8 cellular contexts compared by ENCODE assay signal in the genomic region with DNA sequence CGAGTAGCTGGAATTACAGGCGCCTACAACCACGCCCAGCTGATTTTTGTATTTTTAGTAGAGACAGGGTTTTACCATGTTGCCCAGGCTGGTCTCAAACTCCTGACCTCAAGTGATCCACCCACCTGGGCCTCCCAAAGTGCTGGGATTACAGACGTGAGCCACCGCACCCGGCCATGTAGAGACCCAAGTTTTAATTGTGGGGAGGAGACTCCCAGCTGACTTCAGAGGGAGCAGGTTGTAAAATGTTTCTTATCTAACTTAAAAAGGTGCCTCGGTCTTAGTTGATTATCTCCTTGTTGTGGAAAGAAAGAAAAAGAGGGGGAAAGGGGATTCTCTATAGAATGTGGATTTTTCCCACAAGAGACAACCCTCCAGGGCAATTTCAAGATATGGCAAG. TPM values are rescaled to one million over a fixed set of nuclear protein-coding genes. Genes with fewer than 3 reads are reported as not detected.
A peak's percentile ranks its signal among the peaks of the same experiment; 100 is the strongest.
DNase-seq lines count a peak whose midpoint lies in the region; ATAC-seq and TF ChIP-seq lines count a peak whose summit lies in the region.
"Not testable (repeated sequence)": the region's sequence is repeated elsewhere in the genome, so short reads cannot be mapped to it uniquely, and the experiment has no call there.

No MANE protein-coding gene starts in this region.

- H4K20me1 ChIP-seq in OCI-LY7 (ENCODE audit: insufficient read depth, low read length) = not testable (repeated sequence)

- not testable (repeated sequence) for H3K4me3 ChIP-seq in CD4-positive, CD25-positive, alpha-beta regulatory T cell (ENCODE audit: low read depth, low read length); OCI-LY7 (ENCODE audit: low read depth, low read length, poor library complexity, severe bottlenecking); esophagus muscularis mucosa
- H3K4me3 ChIP-seq in adipocyte (ENCODE audit: low read length) (peak overlapping the region; percentile 96), psoas muscle (peak overlapping the region; percentile 80), tibial artery (peak overlapping the region; percentile 72 to 81)

- CTCF ChIA-PET in OCI-LY7 (lab: Charles Lee; ENCODE audit: unreplicated experiment) = not testable (repeated sequence)
- CTCF ChIA-PET in activated CD8-positive, alpha-beta T cell treated with anti-CD3 and anti-CD28 coated beads for 36 hours (lab: Charles Lee) = interaction anchor here (1.2 to 1.9 kb wide), 5 partner anchors 10 to 46 kb away, joined by 3 to 6 read pairs (median 5); no protein-coding TSS in a partner anchor

- H3K36me3 Mint-ChIP-seq in CD4-positive, CD25-positive, alpha-beta regulatory T cell = peaks cover 11% of the 10 kb centered on the region
- peaks cover 17% of the 10 kb centered on the region for H3K36me3 Mint-ChIP-seq in activated CD8-positive, alpha-beta T cell treated with anti-CD3 and anti-CD28 coated beads for 36 hours (ENCODE audit: low read depth)
- not testable (repeated sequence) for H3K36me3 Mint-ChIP-seq in memory B cell

- H3K9ac ChIP-seq in adipocyte (ENCODE audit: low read length) = peak overlapping the region; percentile 89

- not testable (repeated sequence) for H3K9me3 Mint-ChIP-seq in CD4-positive, CD25-positive, alpha-beta regulatory T cell; activated CD8-positive, alpha-beta T cell treated with anti-CD3 and anti-CD28 coated beads for 36 hours; memory B cell

- peaks cover 16 to 43% (median 22%) of the 10 kb centered on the region in 4 donors for H3K4me1 Mint-ChIP-seq in CD4-positive, CD25-positive, alpha-beta regulatory T cell
- peaks cover 27% of the 10 kb centered on the region for H3K4me1 Mint-ChIP-seq in activated CD8-positive, alpha-beta T cell treated with anti-CD3 and anti-CD28 coated beads for 36 hours (ENCODE audit: low read depth)
- not testable (repeated sequence) for H3K4me1 Mint-ChIP-seq in memory B cell

- not testable (repeated sequence) for H3K9me3 ChIP-seq in CD4-positive, CD25-positive, alpha-beta regulatory T cell (ENCODE audit: control insufficient read depth in 2 of 2, low read length in 2 of 2); OCI-LY7 (ENCODE audit: low read length); adipocyte (ENCODE audit: control insufficient read depth, low read length); esophagus muscularis mucosa; psoas muscle; tibial artery

- peak overlapping the region; percentile 72 for H3K4me2 ChIP-seq in OCI-LY7 (ENCODE audit: low read length)

- POLR2A ChIA-PET in OCI-LY7 (lab: Charles Lee) = interaction anchor here (1.1 kb wide), 1 partner anchor 10 kb away, joined by 4 read pairs; no protein-coding TSS in a partner anchor
- POLR2A ChIA-PET in activated CD8-positive, alpha-beta T cell treated with anti-CD3 and anti-CD28 coated beads for 36 hours (lab: Charles Lee) = interaction anchor here (1.1 kb wide), 1 partner anchor 1128 kb away, joined by 3 read pairs; no protein-coding TSS in a partner anchor

- not testable (repeated sequence) for BruUV-seq in OCI-LY7 (replicated peaks; lab: Mats Ljungman, UMichigan)

- not testable (repeated sequence) for H3K27ac ChIP-seq in CD4-positive, CD25-positive, alpha-beta regulatory T cell (ENCODE audit: insufficient read depth, low read length, poor library complexity, severe bottlenecking); OCI-LY7 (ENCODE audit: low read depth, low read length, poor library complexity, severe bottlenecking)
- H3K27ac ChIP-seq in esophagus muscularis mucosa (replicated peaks in 1 of 4) (peak overlapping the region; percentile 89 to 94 (median 92)), psoas muscle (peak overlapping the region; percentile 77), tibial artery (peak overlapping the region; percentile 92 to 94)

- H3K4me1 ChIP-seq in CD4-positive, CD25-positive, alpha-beta regulatory T cell (ENCODE audit: control insufficient read depth, insufficient read depth, low read length, poor library complexity, severe bottlenecking) = peaks cover 11% of the 10 kb centered on the region
- peaks cover 15% of the 10 kb centered on the region for H3K4me1 ChIP-seq in OCI-LY7 (ENCODE audit: insufficient read depth, low read length, poor library complexity, severe bottlenecking)
- peaks cover 55% of the 10 kb centered on the region for H3K4me1 ChIP-seq in adipocyte (ENCODE audit: control insufficient read depth, insufficient read depth, low read length)
- H3K4me1 ChIP-seq in esophagus muscularis mucosa = peaks cover 40 to 69% (median 66%) of the 10 kb centered on the region in 4 donors
- peaks cover 32% of the 10 kb centered on the region for H3K4me1 ChIP-seq in psoas muscle
- H3K4me1 ChIP-seq in tibial artery = peaks cover 0 to 67% (median 50%) of the 10 kb centered on the region in 4 donors

- not testable (repeated sequence) for H3K36me3 ChIP-seq in CD4-positive, CD25-positive, alpha-beta regulatory T cell (ENCODE audit: control insufficient read depth, insufficient read depth, low read length); adipocyte (ENCODE audit: control insufficient read depth, insufficient read depth, low read length, severe bottlenecking); esophagus muscularis mucosa; psoas muscle (ENCODE audit: insufficient read depth in 1 of 2, low read depth in 1 of 2); tibial artery
- H3K36me3 ChIP-seq in OCI-LY7 (ENCODE audit: insufficient read depth, low read length) = peaks cover 19% of the 10 kb centered on the region

- not testable (repeated sequence) for TF ChIP-seq CTCF in OCI-LY7 (conservative IDR thresholded peaks at IDR 0.05; ENCODE audit: low read length); activated CD8-positive, alpha-beta T cell treated with anti-CD3 and anti-CD28 coated beads for 36 hours (IDR thresholded peaks at IDR 0.05); esophagus muscularis mucosa (IDR thresholded peaks at IDR 0.05); psoas muscle (IDR thresholded peaks at IDR 0.05); tibial artery (IDR thresholded peaks at IDR 0.05)

- DNase-seq in CD4-positive, CD25-positive, alpha-beta regulatory T cell; OCI-LY7 (ENCODE audit: low spot score); activated CD8-positive, alpha-beta T cell treated with anti-CD3 and anti-CD28 coated beads for 36 hours; adipocyte (ENCODE audit: low read depth); esophagus muscularis mucosa (ENCODE audit: extremely low spot score); memory B cell (ENCODE audit: low spot score in 2 of 2); psoas muscle; tibial artery: not testable (repeated sequence)

- not testable (repeated sequence) for H3K27me3 Mint-ChIP-seq in CD4-positive, CD25-positive, alpha-beta regulatory T cell; activated CD8-positive, alpha-beta T cell treated with anti-CD3 and anti-CD28 coated beads for 36 hours; memory B cell

- 73% methylated on average over 7 of the region's 7 CpGs for WGBS in esophagus muscularis mucosa
- WGBS in psoas muscle, 3 donors = 70 to 89% (median 81%) methylated on average over 7 of the region's 7 CpGs

- H2AFZ ChIP-seq in OCI-LY7 (ENCODE audit: low read length) = not testable (repeated sequence)

- TF ChIP-seq EP300 in esophagus muscularis mucosa (IDR thresholded peaks at IDR 0.05) = not testable (repeated sequence)

- not testable (repeated sequence) for TF ChIP-seq POLR2A in esophagus muscularis mucosa (IDR thresholded peaks at IDR 0.05; ENCODE audit: low read depth)

- H3K4me3 Mint-ChIP-seq in CD4-positive, CD25-positive, alpha-beta regulatory T cell = peak overlapping the region in 3 of 4 donors; percentile 23 to 60 (median 36)
- H3K4me3 Mint-ChIP-seq in activated CD8-positive, alpha-beta T cell treated with anti-CD3 and anti-CD28 coated beads for 36 hours = peak overlapping the region; percentile 81
- peak overlapping the region; percentile 3 for H3K4me3 Mint-ChIP-seq in memory B cell

- peaks cover 29% of the 10 kb centered on the region for H3K79me2 ChIP-seq in OCI-LY7 (ENCODE audit: insufficient read depth, low read depth, low read length)

- intact Hi-C loops in OCI-LY7 (cut with micrococcal nuclease; ENCODE audit: unreplicated experiment); activated CD8-positive, alpha-beta T cell treated with anti-CD3 and anti-CD28 coated beads for 36 hours (cut with micrococcal nuclease); esophagus muscularis mucosa (cut with DNase I); psoas muscle (cut with DNase I); tibial artery (cut with DNase I; ENCODE audit: low total_unique reads): not testable (repeated sequence)

- not testable (repeated sequence) for H3K27me3 ChIP-seq in CD4-positive, CD25-positive, alpha-beta regulatory T cell (ENCODE audit: control insufficient read depth, insufficient read depth, low read length); adipocyte (replicated peaks; ENCODE audit: control insufficient read depth, insufficient read depth, low read length); esophagus muscularis mucosa; psoas muscle (ENCODE audit: insufficient read depth in 3 of 3, low read length in 2 of 3); tibial artery

- H3K9me2 ChIP-seq in OCI-LY7 (ENCODE audit: insufficient read depth, low read length) = not testable (repeated sequence)

- not testable (repeated sequence) for ATAC-seq in CD4-positive, CD25-positive, alpha-beta regulatory T cell (ENCODE audit: low read depth in 2 of 2); activated CD8-positive, alpha-beta T cell treated with anti-CD3 and anti-CD28 coated beads for 36 hours; memory B cell (ENCODE audit: low read depth); psoas muscle

- H3K27ac Mint-ChIP-seq in CD4-positive, CD25-positive, alpha-beta regulatory T cell = peak overlapping the region in 1 of 3 donors; percentile 23
- H3K27ac Mint-ChIP-seq in activated CD8-positive, alpha-beta T cell treated with anti-CD3 and anti-CD28 coated beads for 36 hours; memory B cell: not testable (repeated sequence)

RNA-seq across cellular contexts. Expression of a gene that starts 2.0 kb away (rescaled TPM):
- 12.9 TPM for total RNA-seq in CD4-positive, CD25-positive, alpha-beta regulatory T cell
- polyA plus RNA-seq in CD4-positive, CD25-positive, alpha-beta regulatory T cell = 10 to 100 TPM in 3 of 4 donors, 1 to 10 TPM in 1; 8.6 to 13.0 (median 12.4) TPM
- total RNA-seq in OCI-LY7 (2014; rRNA removed; shearing (Covaris generic)) = 16.8 and 19.2 TPM in 2 replicates
- total RNA-seq in OCI-LY7 (2022) = 16.2 and 16.6 TPM in 2 replicates
- 10 to 100 TPM; 13.6 to 14.6 TPM for total RNA-seq in activated CD8-positive, alpha-beta T cell treated with anti-CD3 and anti-CD28 coated beads for 36 hours
- total RNA-seq in esophagus muscularis mucosa = 10 to 100 TPM; 28.5 to 42.6 (median 31.4) TPM
- 10 to 100 TPM in 2 of 4 donors, 1 to 10 TPM in 2; 6.3 to 16.5 (median 12.1) TPM for total RNA-seq in psoas muscle
- polyA plus RNA-seq in psoas muscle = 10 to 100 TPM in 1 of 3 donors, 1 to 10 TPM in 2; 8.1 to 11.9 (median 8.1) TPM

Comparison
In these comparisons a context has a peak if more than half of its experiments do, and no peak if none do; other contexts are left out.
1. H3K4me3 Mint-ChIP-seq: peak in every context shown above with its lines; median percentile 81 in activated CD8-positive, alpha-beta T cell treated with anti-CD3 and anti-CD28 coated beads for 36 hours; 36 in CD4-positive, CD25-positive, alpha-beta regulatory T cell; 3 in memory B cell.